In the genomic region with DNA sequence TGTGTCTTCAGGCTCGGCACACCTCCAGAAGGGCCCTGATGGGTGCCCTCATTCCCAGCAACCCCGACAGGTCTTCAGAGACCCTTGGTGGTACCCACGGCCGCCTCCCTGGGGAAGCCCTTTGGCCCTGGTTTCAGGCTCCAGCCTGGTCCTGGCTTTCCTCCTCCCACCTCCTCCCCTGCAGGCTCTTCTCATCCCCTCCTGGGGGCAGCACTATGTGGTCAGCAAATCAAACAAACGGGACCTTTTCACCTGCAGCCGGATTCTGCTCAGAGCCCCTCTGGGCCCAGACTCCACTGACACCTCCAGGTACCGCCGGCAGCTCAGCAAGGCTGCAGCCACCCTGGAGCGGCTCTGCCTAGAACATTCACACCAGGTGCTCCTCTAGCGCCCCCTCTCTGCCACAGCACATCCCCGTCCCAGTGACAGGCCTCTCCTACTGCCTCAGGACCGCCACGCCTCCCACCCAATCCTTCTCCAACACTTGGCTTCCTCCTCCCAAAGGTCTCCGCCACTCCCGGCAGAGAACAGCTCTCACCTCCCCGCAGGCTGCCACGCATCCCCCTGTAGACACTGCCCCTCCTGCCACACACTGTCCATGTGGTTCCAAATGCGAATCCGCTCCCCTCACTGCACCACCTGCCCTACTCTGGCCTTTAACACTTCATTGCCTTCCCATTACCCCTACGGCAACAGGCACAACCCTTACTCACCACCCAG, we compare ENCODE assay signal across 1 cellular context.
TF ChIP-seq lines count a peak whose summit lies in the region.

No MANE protein-coding gene starts in this region.

TF ChIP-seq in SK-N-SH, 30 proteins besides CTCF, POLR2A, EP300 and RAD21:
- TF ChIP-seq, protein P1, sequence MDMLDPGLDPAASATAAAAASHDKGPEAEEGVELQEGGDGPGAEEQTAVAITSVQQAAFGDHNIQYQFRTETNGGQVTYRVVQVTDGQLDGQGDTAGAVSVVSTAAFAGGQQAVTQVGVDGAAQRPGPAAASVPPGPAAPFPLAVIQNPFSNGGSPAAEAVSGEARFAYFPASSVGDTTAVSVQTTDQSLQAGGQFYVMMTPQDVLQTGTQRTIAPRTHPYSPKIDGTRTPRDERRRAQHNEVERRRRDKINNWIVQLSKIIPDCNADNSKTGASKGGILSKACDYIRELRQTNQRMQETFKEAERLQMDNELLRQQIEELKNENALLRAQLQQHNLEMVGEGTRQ (IDR thresholded peaks at IDR 0.05; ENCODE audit: borderline replicate concordance, low read depth, low read length) = no peak
- peak; percentile 34; the same call in 1 of the 2 replicates for TF ChIP-seq SMC3 (IDR thresholded peaks at IDR 0.05; ENCODE audit: low read depth, low read length)
- TF ChIP-seq, protein P2, sequence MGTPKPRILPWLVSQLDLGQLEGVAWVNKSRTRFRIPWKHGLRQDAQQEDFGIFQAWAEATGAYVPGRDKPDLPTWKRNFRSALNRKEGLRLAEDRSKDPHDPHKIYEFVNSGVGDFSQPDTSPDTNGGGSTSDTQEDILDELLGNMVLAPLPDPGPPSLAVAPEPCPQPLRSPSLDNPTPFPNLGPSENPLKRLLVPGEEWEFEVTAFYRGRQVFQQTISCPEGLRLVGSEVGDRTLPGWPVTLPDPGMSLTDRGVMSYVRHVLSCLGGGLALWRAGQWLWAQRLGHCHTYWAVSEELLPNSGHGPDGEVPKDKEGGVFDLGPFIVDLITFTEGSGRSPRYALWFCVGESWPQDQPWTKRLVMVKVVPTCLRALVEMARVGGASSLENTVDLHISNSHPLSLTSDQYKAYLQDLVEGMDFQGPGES (IDR thresholded peaks at IDR 0.05; ENCODE audit: low read depth, low read length) = no peak
